In genomic region chr1:67437961-67438360, GRCh38 we compare ENCODE assay signal across 29 cellular contexts.
"Had no signal": no experiment of that assay in that cellular context is flagged by ENCODE, and none has a peak within 500 bp of the region (broad histone marks: within the 10 kb centered on the region; RNA-seq: fewer than 3 reads in every experiment).

No MANE protein-coding gene starts in this region.

- DNase-seq: hippocampal formation; kidney glomerular epithelial cell; left cardiac atrium; left lung; midbrain; mucosa of descending colon; naive thymus-derived CD4-positive, alpha-beta T cell; ovary; posterior cingulate gyrus; retina; right cardiac atrium; sigmoid colon; small intestine; spleen; stimulated activated CD4-positive, alpha-beta T cell treated with anti-CD3 and anti-CD28 coated beads, Interleukin-4, amount 100 ng/mL, for 24 hours; stimulated activated naive CD4-positive, alpha-beta T cell; tibial artery; trophoblast cell; upper lobe of right lung had no signal

- H3K27ac ChIP-seq: left lung, ovary, prostate gland, sigmoid colon, spleen, suprapubic skin, thoracic aorta, tibial artery, upper lobe of right lung had no signal

- H3K27ac Mint-ChIP-seq: memory B cell; natural killer cell treated with Interleukin-12 subunit alpha and Interleukin-12 subunit beta and Interleukin-15 and Interleukin-18, amount 100 ng/mL, for 72 hours; stimulated activated effector memory CD8-positive, alpha-beta T cell treated with anti-CD3 and anti-CD28 coated beads, Interleukin-12 subunit alpha, Interleukin-12 subunit beta, amount 100 ng/mL, for 72 hours; stimulated activated naive CD8-positive, alpha-beta T cell treated with anti-CD3 and anti-CD28 coated beads, Interleukin-15, Interleukin-2, amounts not matched to agents 100 ng/mL and 50 ng/mL, for 24 hours had no signal

- H3K4me3 Mint-ChIP-seq: memory B cell; naive thymus-derived CD4-positive, alpha-beta T cell; natural killer cell treated with Interleukin-12 subunit alpha and Interleukin-12 subunit beta and Interleukin-15 and Interleukin-18, amount 100 ng/mL, for 72 hours; stimulated activated effector memory CD8-positive, alpha-beta T cell treated with anti-CD3 and anti-CD28 coated beads, Interleukin-12 subunit alpha, Interleukin-12 subunit beta, amount 100 ng/mL, for 72 hours; stimulated activated naive CD8-positive, alpha-beta T cell treated with anti-CD3 and anti-CD28 coated beads, Interleukin-15, Interleukin-2, amounts not matched to agents 100 ng/mL and 50 ng/mL, for 24 hours had no signal

- H3K27me3 ChIP-seq: left lung, ovary, sigmoid colon, suprapubic skin, tibial artery, upper lobe of right lung had no signal

- H3K36me3 Mint-ChIP-seq: memory B cell; naive thymus-derived CD4-positive, alpha-beta T cell; natural killer cell treated with Interleukin-12 subunit alpha and Interleukin-12 subunit beta and Interleukin-15 and Interleukin-18, amount 100 ng/mL, for 72 hours; stimulated activated effector memory CD8-positive, alpha-beta T cell treated with anti-CD3 and anti-CD28 coated beads, Interleukin-12 subunit alpha, Interleukin-12 subunit beta, amount 100 ng/mL, for 72 hours had no signal

- ATAC-seq: left cardiac atrium; left lung; mucosa of descending colon; naive thymus-derived CD4-positive, alpha-beta T cell; natural killer cell treated with Interleukin-12 subunit alpha and Interleukin-12 subunit beta and Interleukin-15 and Interleukin-18, amount 100 ng/mL, for 72 hours; right cardiac atrium; stimulated activated effector memory CD8-positive, alpha-beta T cell treated with anti-CD3 and anti-CD28 coated beads, Interleukin-12 subunit alpha, Interleukin-12 subunit beta, amount 100 ng/mL, for 72 hours; upper lobe of right lung had no signal

- H3K9me3 Mint-ChIP-seq: memory B cell; naive thymus-derived CD4-positive, alpha-beta T cell; natural killer cell treated with Interleukin-12 subunit alpha and Interleukin-12 subunit beta and Interleukin-15 and Interleukin-18, amount 100 ng/mL, for 72 hours; stimulated activated effector memory CD8-positive, alpha-beta T cell treated with anti-CD3 and anti-CD28 coated beads, Interleukin-12 subunit alpha, Interleukin-12 subunit beta, amount 100 ng/mL, for 72 hours; stimulated activated naive CD8-positive, alpha-beta T cell treated with anti-CD3 and anti-CD28 coated beads, Interleukin-15, Interleukin-2, amounts not matched to agents 100 ng/mL and 50 ng/mL, for 24 hours had no signal

- H3K36me3 ChIP-seq: left lung, ovary, prostate gland, sigmoid colon, spleen, suprapubic skin, thoracic aorta, tibial artery, upper lobe of right lung had no signal

- H3K4me3 ChIP-seq: left lung, lung, mucosa of descending colon, ovary, prostate gland, sigmoid colon, spleen, suprapubic skin, thoracic aorta, tibial artery, upper lobe of right lung had no signal

- FAIRE-seq: keratinocyte, small intestine, urothelium cell line had no signal

- H3K9me3 ChIP-seq: left lung, mucosa of descending colon, ovary, prostate gland, sigmoid colon, spleen, suprapubic skin, thoracic aorta, tibial artery, upper lobe of right lung had no signal

- H3K4me1 ChIP-seq: prostate gland had no signal

- H3K27me3 Mint-ChIP-seq: memory B cell; naive thymus-derived CD4-positive, alpha-beta T cell; natural killer cell treated with Interleukin-12 subunit alpha and Interleukin-12 subunit beta and Interleukin-15 and Interleukin-18, amount 100 ng/mL, for 72 hours; stimulated activated naive CD8-positive, alpha-beta T cell treated with anti-CD3 and anti-CD28 coated beads, Interleukin-15, Interleukin-2, amounts not matched to agents 100 ng/mL and 50 ng/mL, for 24 hours had no signal
